ENCODE assay signal across 1 cellular context in the genomic region with DNA sequence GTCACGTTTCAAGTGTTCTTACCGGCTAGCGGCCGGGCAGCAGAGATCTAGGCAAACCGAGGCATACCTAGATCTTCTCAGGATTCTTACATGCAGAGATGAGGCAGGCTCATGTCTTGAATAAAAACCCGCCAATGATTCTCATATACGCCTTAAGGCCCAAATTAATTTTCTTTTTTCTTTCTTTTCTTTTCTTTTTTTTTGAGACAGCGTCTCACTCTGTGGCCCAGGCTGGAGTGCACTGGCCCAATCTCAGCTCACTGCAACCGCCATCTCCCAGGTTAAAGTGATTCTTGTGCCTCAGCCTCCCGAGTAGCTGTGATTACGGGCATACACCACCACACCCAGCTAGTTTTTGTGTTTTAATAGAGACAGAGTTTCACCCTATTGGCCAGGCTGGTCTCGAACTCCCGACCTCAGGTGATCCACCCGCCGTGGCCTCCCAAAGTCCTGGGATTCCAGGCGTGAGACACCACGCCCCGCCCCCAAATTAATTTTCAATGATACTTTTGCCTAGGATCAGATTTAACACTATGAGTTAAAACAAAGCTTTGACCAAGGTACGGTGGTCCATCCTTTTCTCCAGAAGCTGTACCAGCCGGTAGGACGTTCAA.
TF ChIP-seq lines count a peak whose summit lies in the region.

No MANE protein-coding gene starts in this region.

TF ChIP-seq in endothelial cell of umbilical vein, 7 proteins besides CTCF, POLR2A, EP300 and RAD21:
- no peak for TF ChIP-seq MAX (IDR thresholded peaks at IDR 0.05; ENCODE audit: insufficient read depth, insufficient read length)
- TF ChIP-seq GATA2 (IDR thresholded peaks at IDR 0.05; ENCODE audit: insufficient read depth, insufficient read length, low read depth, low read length): no peak
- no peak for TF ChIP-seq JUN (IDR thresholded peaks at IDR 0.05; ENCODE audit: borderline replicate concordance, insufficient read depth, insufficient read length, low read depth)
- TF ChIP-seq POLR2AphosphoS5 (IDR thresholded peaks at IDR 0.05; ENCODE audit: insufficient read depth, low read depth, low read length): no peak
- no peak for TF ChIP-seq MYC (IDR thresholded peaks at IDR 0.05; ENCODE audit: low read depth, low read length)
- TF ChIP-seq FOS (IDR thresholded peaks at IDR 0.05; ENCODE audit: borderline replicate concordance, insufficient read depth, low read length): no peak
- no peak for TF ChIP-seq EZH2 (IDR thresholded peaks at IDR 0.05; ENCODE audit: borderline replicate concordance, low read depth, low read length, severe bottlenecking)
TF ChIP-seq in endothelial cell of umbilical vein: peak in this region for 0.
